In the genomic region with DNA sequence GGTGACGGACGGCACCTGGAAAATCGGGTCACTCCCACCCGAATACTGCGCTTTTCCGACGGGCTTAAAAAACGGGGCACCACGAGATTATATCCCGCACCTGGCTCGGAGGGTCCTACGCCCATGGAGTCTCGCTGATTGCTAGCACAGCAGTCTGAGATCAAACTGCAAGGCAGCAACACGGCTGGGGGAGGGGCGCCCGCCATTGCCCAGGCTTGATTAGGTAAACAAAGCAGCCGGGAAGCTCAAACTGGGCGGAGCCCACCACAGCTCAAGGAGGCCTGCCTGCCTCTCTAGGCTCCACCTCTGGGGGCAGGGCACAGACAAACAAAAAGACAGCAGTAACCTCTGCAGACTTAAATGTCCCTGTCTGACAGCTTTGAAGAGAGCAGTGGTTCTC, we compare ENCODE assay signal across 6 cellular contexts. TPM values are rescaled to one million over a fixed set of nuclear protein-coding genes. Genes with fewer than 3 reads are reported as not detected.
"Had no signal": no experiment of that assay in that cellular context is flagged by ENCODE, and none has a peak within 500 bp of the region (broad histone marks: within the 10 kb centered on the region; RNA-seq: fewer than 3 reads in every experiment).

No MANE protein-coding gene starts in this region.

RNA-seq across cellular contexts. Expression of a gene that starts 36.3 kb away (rescaled TPM):
- total RNA-seq: GM23248, H4, H7, HFFc6, HT1080, IMR-90 had no signal
- polyA plus RNA-seq: GM23248, IMR-90 had no signal

RNA-seq across cellular contexts. Expression of a gene that starts 39.0 kb away (rescaled TPM):
- total RNA-seq: GM23248, H4, H7, HFFc6, HT1080, IMR-90 had no signal
- polyA plus RNA-seq: GM23248, IMR-90 had no signal
